Comparison of ENCODE assay signal across 1 cellular context in the genomic region with DNA sequence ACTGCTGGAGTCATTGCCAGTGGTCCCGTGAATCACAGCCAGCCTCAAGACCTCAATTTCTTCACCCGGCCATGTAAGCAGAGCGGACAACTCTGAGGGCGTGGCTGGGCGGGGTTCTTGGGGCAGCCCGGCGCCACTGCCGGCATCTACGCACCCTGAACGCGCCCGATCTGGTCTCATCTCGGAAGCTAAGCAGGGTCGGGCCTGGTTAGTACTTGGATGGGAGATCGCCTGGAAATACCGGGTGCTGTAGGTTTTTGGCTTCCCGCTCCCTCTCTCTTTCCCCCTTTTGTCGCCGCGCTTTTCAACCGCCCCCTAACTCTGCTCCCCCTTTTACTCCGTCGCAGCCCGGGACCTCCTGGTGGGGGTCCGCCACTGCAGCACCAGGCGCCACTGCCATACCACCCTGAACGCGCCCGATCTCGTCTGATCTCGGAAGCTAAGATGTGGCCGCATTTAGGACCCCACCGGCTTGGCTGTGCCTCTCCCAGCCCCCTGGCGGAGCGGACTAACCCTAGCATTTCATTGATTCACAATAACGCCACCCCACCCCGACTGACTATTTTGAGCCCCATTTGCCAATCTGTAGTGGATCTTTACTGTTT.
TF ChIP-seq lines count a peak whose summit lies in the region.

No MANE protein-coding gene starts in this region.

TF ChIP-seq in GM12878, 131 proteins besides CTCF, POLR2A, EP300 and RAD21 (continued from another document):
- TF ChIP-seq, protein P1, sequence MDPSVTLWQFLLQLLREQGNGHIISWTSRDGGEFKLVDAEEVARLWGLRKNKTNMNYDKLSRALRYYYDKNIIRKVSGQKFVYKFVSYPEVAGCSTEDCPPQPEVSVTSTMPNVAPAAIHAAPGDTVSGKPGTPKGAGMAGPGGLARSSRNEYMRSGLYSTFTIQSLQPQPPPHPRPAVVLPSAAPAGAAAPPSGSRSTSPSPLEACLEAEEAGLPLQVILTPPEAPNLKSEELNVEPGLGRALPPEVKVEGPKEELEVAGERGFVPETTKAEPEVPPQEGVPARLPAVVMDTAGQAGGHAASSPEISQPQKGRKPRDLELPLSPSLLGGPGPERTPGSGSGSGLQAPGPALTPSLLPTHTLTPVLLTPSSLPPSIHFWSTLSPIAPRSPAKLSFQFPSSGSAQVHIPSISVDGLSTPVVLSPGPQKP (IDR thresholded peaks at IDR 0.05; ENCODE audit: low read depth, low read length): 0 out of 2 replicates have a peak, but pooled peaks have one; percentile 42
- 0 out of 2 replicates have a peak, but pooled peaks have one; percentile 27 for TF ChIP-seq SMARCA5 (IDR thresholded peaks at IDR 0.05)
TF ChIP-seq in GM12878: peak in this region for 13.
